In the genomic region with DNA sequence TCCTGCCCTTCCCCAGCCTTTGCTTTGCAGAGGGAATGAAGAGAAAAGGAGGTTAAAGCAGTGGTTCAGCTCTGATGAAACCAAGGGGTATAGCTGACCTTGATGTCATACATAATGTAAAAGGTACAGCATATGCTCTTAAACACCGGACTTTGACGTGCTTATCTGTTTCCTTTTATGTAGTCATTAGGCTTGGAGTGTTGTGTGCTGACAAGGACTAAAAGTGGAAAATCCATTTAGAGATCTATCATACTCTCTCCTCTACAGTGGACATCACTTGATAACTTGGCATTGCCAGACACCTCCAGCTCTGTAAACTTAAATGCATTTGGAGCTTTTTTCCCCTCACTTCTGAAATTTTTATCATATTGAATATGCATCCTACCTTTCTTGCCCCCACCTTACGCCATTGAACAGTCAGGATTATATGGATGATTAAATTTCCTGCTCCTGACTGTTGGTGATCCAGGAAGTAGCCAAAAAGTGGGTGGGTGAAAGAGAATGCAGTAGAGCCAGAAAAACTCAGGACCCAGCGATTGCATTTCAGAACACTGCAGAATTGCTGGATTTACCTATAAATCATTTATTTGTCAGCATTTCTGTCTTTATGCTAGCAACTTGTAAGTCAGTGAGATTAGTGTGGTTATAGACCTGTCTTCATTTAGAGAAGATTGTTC, we compare ENCODE assay signal across 11 cellular contexts. TPM values are rescaled to one million over a fixed set of nuclear protein-coding genes. Genes with fewer than 3 reads are reported as not detected.
A peak's percentile ranks its signal among the peaks of the same experiment; 100 is the strongest.
DNase-seq lines count a peak whose midpoint lies in the region; ATAC-seq and TF ChIP-seq lines count a peak whose summit lies in the region.
"Had no signal": no experiment of that assay in that cellular context is flagged by ENCODE, and none has a peak within 500 bp of the region (broad histone marks: within the 10 kb centered on the region; RNA-seq: fewer than 3 reads in every experiment).

No MANE protein-coding gene starts in this region.

- DNase-seq in activated T-cell treated with anti-CD3 and anti-CD28 coated beads, Interleukin-2, amount 50 U/mL, for 4 hours: no peak
- DNase-seq in activated T-cell treated with anti-CD3 and anti-CD28 coated beads for 4 hours: no peak
- DNase-seq in activated B cell treated with CpG ODN at 0.5 μM for 24 hours: no peak
- DNase-seq in esophagus muscularis mucosa (ENCODE audit: extremely low spot score): no peak
- no peak for DNase-seq in suprapubic skin (ENCODE audit: low spot score in 2 of 2)
- DNase-seq in NCI-H1092 treated with DMSO at 0.1 percent for 48 hours (lab: John Stamatoyannopoulos, UW): no peak
- no peak for DNase-seq in NCI-H2196 treated with DMSO at 0.1 percent for 48 hours (lab: John Stamatoyannopoulos, UW; ENCODE audit: unreplicated experiment)
- DNase-seq: ACHN, HCEC 1CT, NCI-H2029 had no signal

- H3K9me3 ChIP-seq in esophagus muscularis mucosa: no peaks in the 10 kb centered on the region
- H3K9me3 ChIP-seq in suprapubic skin: no peaks in the 10 kb centered on the region

- peaks cover 64% of the 10 kb centered on the region for H3K4me1 Mint-ChIP-seq in activated T-cell treated with anti-CD3 and anti-CD28 coated beads, Interleukin-2, amount 50 U/mL, for 4 hours (ENCODE audit: low read depth)
- H3K4me1 Mint-ChIP-seq in activated B cell treated with CpG ODN at 0.5 μM for 24 hours: peaks cover 80% of the 10 kb centered on the region

- H3K4me3 ChIP-seq in esophagus muscularis mucosa (no peak overlapping the region), suprapubic skin (no peak overlapping the region)

- CTCF ChIA-PET in activated B cell treated with CpG ODN at 0.5 μM for 24 hours (lab: Charles Lee): interaction anchor here (1.0 to 4.9 kb wide), 4 partner anchors 44 to 372 kb away, joined by 3 to 34 read pairs (median 10); a partner anchor contains a TSS

- WGBS in esophagus muscularis mucosa: 61% methylated on average over 4 of the region's 4 CpGs
- 54% methylated on average over 4 of the region's 4 CpGs for WGBS in suprapubic skin

- H3K4me3 Mint-ChIP-seq in activated T-cell treated with anti-CD3 and anti-CD28 coated beads, Interleukin-2, amount 50 U/mL, for 4 hours: peak overlapping the region; percentile 100
- peak overlapping the region; percentile 100 for H3K4me3 Mint-ChIP-seq in activated B cell treated with CpG ODN at 0.5 μM for 24 hours

- no peak for TF ChIP-seq EP300 in esophagus muscularis mucosa (IDR thresholded peaks at IDR 0.05)
- no peak for TF ChIP-seq EP300 in suprapubic skin (IDR thresholded peaks at IDR 0.05)

- H3K27ac Mint-ChIP-seq in activated B cell treated with CpG ODN at 0.5 μM for 24 hours: peak overlapping the region; percentile 75

- H3K4me1 ChIP-seq in esophagus muscularis mucosa (peaks cover 11 to 70% (median 62%) of the 10 kb centered on the region in 4 donors), suprapubic skin (peaks cover 57% of the 10 kb centered on the region)

- H3K9me3 Mint-ChIP-seq in activated T-cell treated with anti-CD3 and anti-CD28 coated beads, Interleukin-2, amount 50 U/mL, for 4 hours: no peaks in the 10 kb centered on the region
- no peaks in the 10 kb centered on the region for H3K9me3 Mint-ChIP-seq in activated B cell treated with CpG ODN at 0.5 μM for 24 hours

- TF ChIP-seq CTCF in activated B cell treated with CpG ODN at 0.5 μM for 24 hours (IDR thresholded peaks at IDR 0.05) (no peak), esophagus muscularis mucosa (IDR thresholded peaks at IDR 0.05) (no peak), suprapubic skin (IDR thresholded peaks at IDR 0.05) (no peak)

- H3K36me3 Mint-ChIP-seq in activated T-cell treated with anti-CD3 and anti-CD28 coated beads, Interleukin-2, amount 50 U/mL, for 4 hours (ENCODE audit: insufficient read depth): peaks cover 80% of the 10 kb centered on the region
- H3K36me3 Mint-ChIP-seq in activated B cell treated with CpG ODN at 0.5 μM for 24 hours (ENCODE audit: low read depth): peaks cover 75% of the 10 kb centered on the region

- H3K27ac ChIP-seq in esophagus muscularis mucosa (replicated peaks in 1 of 4) (peak overlapping the region; percentile 8 to 37 (median 16)), suprapubic skin (peak overlapping the region; percentile 49)

- H3K27me3 Mint-ChIP-seq in activated T-cell treated with anti-CD3 and anti-CD28 coated beads, Interleukin-2, amount 50 U/mL, for 4 hours (ENCODE audit: low read depth): no peaks in the 10 kb centered on the region
- H3K27me3 Mint-ChIP-seq in activated B cell treated with CpG ODN at 0.5 μM for 24 hours: no peaks in the 10 kb centered on the region

- intact Hi-C loops in activated B cell treated with CpG ODN at 0.5 μM for 24 hours (cut with micrococcal nuclease) (loop anchor here (5.0 kb wide), 2 partner anchors 288 to 338 kb away; a partner anchor contains a TSS), esophagus muscularis mucosa (cut with DNase I) (loop anchor here (5.0 kb wide), 2 partner anchors 37 to 52 kb away; no protein-coding TSS in a partner anchor)

- no peak for ATAC-seq in activated T-cell treated with anti-CD3 and anti-CD28 coated beads, Interleukin-2, amount 50 U/mL, for 4 hours
- ATAC-seq in activated B cell treated with CpG ODN at 0.5 μM for 24 hours (ENCODE audit: low read depth) (no peak), GM19452 (IDR thresholded peaks at IDR 0.05; ENCODE audit: unreplicated experiment) (no peak)

- POLR2A ChIA-PET in activated B cell treated with CpG ODN at 0.5 μM for 24 hours (lab: Charles Lee): interaction anchor here (1.0 to 14.1 kb wide), 7 partner anchors 8 to 289 kb away, joined by 3 to 388 read pairs (median 3); a partner anchor contains a TSS

- H3K27me3 ChIP-seq in esophagus muscularis mucosa: no peaks in the 10 kb centered on the region
- H3K27me3 ChIP-seq in suprapubic skin: no peaks in the 10 kb centered on the region

- no peaks in the 10 kb centered on the region for H3K36me3 ChIP-seq in esophagus muscularis mucosa
- no peaks in the 10 kb centered on the region for H3K36me3 ChIP-seq in suprapubic skin

- TF ChIP-seq POLR2A in esophagus muscularis mucosa (IDR thresholded peaks at IDR 0.05; ENCODE audit: low read depth): no peak
- TF ChIP-seq POLR2A in suprapubic skin (IDR thresholded peaks at IDR 0.05): no peak

RNA-seq across cellular contexts. Expression of a gene that starts 4.1 kb away (rescaled TPM):
- total RNA-seq in activated T-cell treated with anti-CD3 and anti-CD28 coated beads, Interleukin-2, amount 50 U/mL, for 4 hours: 100 to 1,000 TPM; 275 to 314 (median 282) TPM
- total RNA-seq in activated B cell treated with CpG ODN at 0.5 μM for 24 hours: 135 and 149 TPM in 2 replicates
- 10 to 100 TPM; 20.2 to 26.2 (median 22.5) TPM for total RNA-seq in esophagus muscularis mucosa
- 10 to 100 TPM; 37.2 to 49.1 (median 43.3) TPM for total RNA-seq in suprapubic skin
